8 cellular contexts compared by ENCODE assay signal in the genomic region with DNA sequence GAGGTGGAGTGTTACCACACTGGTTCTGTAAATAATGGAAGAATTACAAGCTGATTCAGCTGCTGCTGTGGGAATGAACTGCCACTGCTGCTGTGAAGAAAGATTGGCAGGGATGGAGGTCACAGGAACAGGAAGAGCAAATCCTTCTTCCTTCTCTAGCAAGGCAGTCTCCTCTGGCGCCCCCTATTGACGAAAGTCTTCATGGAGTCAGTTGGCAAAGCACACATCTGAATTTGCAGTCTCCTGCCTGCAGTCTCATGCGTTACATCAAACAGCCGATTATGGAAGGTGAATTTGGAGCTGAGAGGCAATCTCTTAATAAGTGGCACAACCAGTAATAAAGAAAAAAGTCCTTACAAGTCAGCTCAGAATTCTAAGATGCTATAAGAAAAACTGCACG.
DNase-seq lines count a peak whose midpoint lies in the region; ATAC-seq and TF ChIP-seq lines count a peak whose summit lies in the region.

No MANE protein-coding gene starts in this region.

- H3K36me3 Mint-ChIP-seq in activated naive CD4-positive, alpha-beta T cell treated with anti-CD3 and anti-CD28 coated beads, Interleukin-2, amount 10 ng/mL, durations not matched to agents 7 days and 5 days = no peaks in the 10 kb centered on the region

- H3K27me3 Mint-ChIP-seq in activated naive CD4-positive, alpha-beta T cell treated with anti-CD3 and anti-CD28 coated beads, Interleukin-2, amount 10 ng/mL, durations not matched to agents 7 days and 5 days = no peaks in the 10 kb centered on the region

- no peak overlapping the region for H3K4me3 Mint-ChIP-seq in activated naive CD4-positive, alpha-beta T cell treated with anti-CD3 and anti-CD28 coated beads, Interleukin-2, amount 10 ng/mL, durations not matched to agents 7 days and 5 days

- CTCF ChIA-PET in HEK293 (lab: Yijun Ruan, JAX) = interaction anchor here (0.6 to 1.9 kb wide), 25 partner anchors 10 to 587 kb away, joined by 3 to 14 read pairs (median 4); no protein-coding TSS in a partner anchor
- CTCF ChIA-PET in activated naive CD4-positive, alpha-beta T cell treated with anti-CD3 and anti-CD28 coated beads, Interleukin-2, amount 10 ng/mL, durations not matched to agents 7 days and 5 days (lab: Charles Lee) = no interaction called here

- H3K4me1 ChIP-seq in HEK293 (ENCODE audit: control insufficient read depth, insufficient read depth, low read length) = no peaks in the 10 kb centered on the region

- H3K27ac ChIP-seq in HEK293 (ENCODE audit: extremely low read depth, low read depth, low read length) = no peak overlapping the region

- TF ChIP-seq CTCF in HEK293 (tag by site-specific recombination; IDR thresholded peaks at IDR 0.05) = no peak; the same call in 1 of the 2 replicates

- peak; percentile 28 to 45 for DNase-seq in AML-193 (lab: John Stamatoyannopoulos, UW)
- DNase-seq in SK-N-DZ (ENCODE audit: low spot score) = peak; percentile 72
- peak; percentile 32 for DNase-seq in foreskin melanocyte
- DNase-seq in sciatic nerve (ENCODE audit: low spot score) = peak; percentile 69
- DNase-seq in NCI-H2227 (lab: John Stamatoyannopoulos, UW; ENCODE audit: unreplicated experiment) = no peak
- DNase-seq in activated naive CD4-positive, alpha-beta T cell treated with anti-CD3 and anti-CD28 coated beads, Interleukin-2, amount 10 ng/mL, durations not matched to agents 7 days and 5 days = no peak

- no peaks in the 10 kb centered on the region for H3K36me3 ChIP-seq in HEK293 (ENCODE audit: control insufficient read depth in 2 of 2, insufficient read depth in 1 of 2, low read length in 2 of 2)

- no peaks in the 10 kb centered on the region for H3K9me3 ChIP-seq in HEK293 (ENCODE audit: control insufficient read depth, insufficient read depth, low read depth, low read length)

- intact Hi-C loops in sciatic nerve (cut with DNase I) = no loop called here

- POLR2A ChIA-PET in HEK293 (lab: Yijun Ruan, JAX) = no interaction called here

- H3K4me1 Mint-ChIP-seq in activated naive CD4-positive, alpha-beta T cell treated with anti-CD3 and anti-CD28 coated beads, Interleukin-2, amount 10 ng/mL, durations not matched to agents 7 days and 5 days = no peaks in the 10 kb centered on the region

- H3K27ac Mint-ChIP-seq in activated naive CD4-positive, alpha-beta T cell treated with anti-CD3 and anti-CD28 coated beads, Interleukin-2, amount 10 ng/mL, durations not matched to agents 7 days and 5 days = no peak overlapping the region

- no peak overlapping the region for H3K4me3 ChIP-seq in HEK293 (ENCODE audit: low read depth, low read length)

- peaks cover 14% of the 10 kb centered on the region for H3K9me3 Mint-ChIP-seq in activated naive CD4-positive, alpha-beta T cell treated with anti-CD3 and anti-CD28 coated beads, Interleukin-2, amount 10 ng/mL, durations not matched to agents 7 days and 5 days

- ATAC-seq in sciatic nerve = no peak
- no peak for ATAC-seq in GM21723 (IDR thresholded peaks at IDR 0.05; ENCODE audit: unreplicated experiment)

TF ChIP-seq in HEK293, 187 proteins besides CTCF, POLR2A, EP300 and RAD21:
- TF ChIP-seq, protein P1, sequence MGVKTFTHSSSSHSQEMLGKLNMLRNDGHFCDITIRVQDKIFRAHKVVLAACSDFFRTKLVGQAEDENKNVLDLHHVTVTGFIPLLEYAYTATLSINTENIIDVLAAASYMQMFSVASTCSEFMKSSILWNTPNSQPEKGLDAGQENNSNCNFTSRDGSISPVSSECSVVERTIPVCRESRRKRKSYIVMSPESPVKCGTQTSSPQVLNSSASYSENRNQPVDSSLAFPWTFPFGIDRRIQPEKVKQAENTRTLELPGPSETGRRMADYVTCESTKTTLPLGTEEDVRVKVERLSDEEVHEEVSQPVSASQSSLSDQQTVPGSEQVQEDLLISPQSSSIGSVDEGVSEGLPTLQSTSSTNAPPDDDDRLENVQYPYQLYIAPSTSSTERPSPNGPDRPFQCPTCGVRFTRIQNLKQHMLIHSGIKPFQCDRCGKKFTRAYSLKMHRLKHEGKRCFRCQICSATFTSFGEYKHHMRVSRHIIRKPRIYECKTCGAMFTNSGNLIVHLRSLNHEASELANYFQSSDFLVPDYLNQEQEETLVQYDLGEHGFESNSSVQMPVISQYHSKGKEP (tag by site-specific recombination; IDR thresholded peaks at IDR 0.05) = no peak
- TF ChIP-seq, protein P2, sequence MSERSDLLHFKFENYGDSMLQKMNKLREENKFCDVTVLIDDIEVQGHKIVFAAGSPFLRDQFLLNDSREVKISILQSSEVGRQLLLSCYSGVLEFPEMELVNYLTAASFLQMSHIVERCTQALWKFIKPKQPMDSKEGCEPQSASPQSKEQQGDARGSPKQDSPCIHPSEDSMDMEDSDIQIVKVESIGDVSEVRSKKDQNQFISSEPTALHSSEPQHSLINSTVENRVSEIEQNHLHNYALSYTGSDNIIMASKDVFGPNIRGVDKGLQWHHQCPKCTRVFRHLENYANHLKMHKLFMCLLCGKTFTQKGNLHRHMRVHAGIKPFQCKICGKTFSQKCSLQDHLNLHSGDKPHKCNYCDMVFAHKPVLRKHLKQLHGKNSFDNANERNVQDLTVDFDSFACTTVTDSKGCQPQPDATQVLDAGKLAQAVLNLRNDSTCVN (tag by site-specific recombination; optimal IDR thresholded peaks at IDR 0.05) = no peak
- TF ChIP-seq, protein P3, sequence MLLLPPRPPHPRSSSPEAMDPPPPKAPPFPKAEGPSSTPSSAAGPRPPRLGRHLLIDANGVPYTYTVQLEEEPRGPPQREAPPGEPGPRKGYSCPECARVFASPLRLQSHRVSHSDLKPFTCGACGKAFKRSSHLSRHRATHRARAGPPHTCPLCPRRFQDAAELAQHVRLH (tag by site-specific recombination; IDR thresholded peaks at IDR 0.05) = 0 out of 2 replicates have a peak, but pooled peaks have one; percentile 16
- peak; percentile 49 for TF ChIP-seq ZNF654 (tag by site-specific recombination; IDR thresholded peaks at IDR 0.05; ENCODE audit: low read depth)
- TF ChIP-seq ZNF248 (tag by site-specific recombination; IDR thresholded peaks at IDR 0.05) = no peak
- TF ChIP-seq ZNF2 (tag by site-specific recombination; IDR thresholded peaks at IDR 0.05) = no peak
- no peak for TF ChIP-seq ZNF155 (tag by site-specific recombination; IDR thresholded peaks at IDR 0.05)
- TF ChIP-seq, protein P4, sequence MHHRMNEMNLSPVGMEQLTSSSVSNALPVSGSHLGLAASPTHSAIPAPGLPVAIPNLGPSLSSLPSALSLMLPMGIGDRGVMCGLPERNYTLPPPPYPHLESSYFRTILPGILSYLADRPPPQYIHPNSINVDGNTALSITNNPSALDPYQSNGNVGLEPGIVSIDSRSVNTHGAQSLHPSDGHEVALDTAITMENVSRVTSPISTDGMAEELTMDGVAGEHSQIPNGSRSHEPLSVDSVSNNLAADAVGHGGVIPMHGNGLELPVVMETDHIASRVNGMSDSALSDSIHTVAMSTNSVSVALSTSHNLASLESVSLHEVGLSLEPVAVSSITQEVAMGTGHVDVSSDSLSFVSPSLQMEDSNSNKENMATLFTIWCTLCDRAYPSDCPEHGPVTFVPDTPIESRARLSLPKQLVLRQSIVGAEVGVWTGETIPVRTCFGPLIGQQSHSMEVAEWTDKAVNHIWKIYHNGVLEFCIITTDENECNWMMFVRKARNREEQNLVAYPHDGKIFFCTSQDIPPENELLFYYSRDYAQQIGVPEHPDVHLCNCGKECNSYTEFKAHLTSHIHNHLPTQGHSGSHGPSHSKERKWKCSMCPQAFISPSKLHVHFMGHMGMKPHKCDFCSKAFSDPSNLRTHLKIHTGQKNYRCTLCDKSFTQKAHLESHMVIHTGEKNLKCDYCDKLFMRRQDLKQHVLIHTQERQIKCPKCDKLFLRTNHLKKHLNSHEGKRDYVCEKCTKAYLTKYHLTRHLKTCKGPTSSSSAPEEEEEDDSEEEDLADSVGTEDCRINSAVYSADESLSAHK (tag by site-specific recombination; IDR thresholded peaks at IDR 0.05) = no peak
- TF ChIP-seq ZNF211 (tag by site-specific recombination; IDR thresholded peaks at IDR 0.05; ENCODE audit: low read depth) = no peak

Comparison
In these comparisons a context has a peak if more than half of its experiments do, and no peak if none do; other contexts are left out.
1. DNase-seq: peak in AML-193 (2 of 2), SK-N-DZ (single experiment), foreskin melanocyte (single experiment) and sciatic nerve (single experiment); none in NCI-H2227 (single experiment) and activated naive CD4-positive, alpha-beta T cell treated with anti-CD3 and anti-CD28 coated beads, Interleukin-2, amount 10 ng/mL, durations not matched to agents 7 days and 5 days (single experiment).